ENCODE assay signal across 17 cellular contexts in the genomic region with DNA sequence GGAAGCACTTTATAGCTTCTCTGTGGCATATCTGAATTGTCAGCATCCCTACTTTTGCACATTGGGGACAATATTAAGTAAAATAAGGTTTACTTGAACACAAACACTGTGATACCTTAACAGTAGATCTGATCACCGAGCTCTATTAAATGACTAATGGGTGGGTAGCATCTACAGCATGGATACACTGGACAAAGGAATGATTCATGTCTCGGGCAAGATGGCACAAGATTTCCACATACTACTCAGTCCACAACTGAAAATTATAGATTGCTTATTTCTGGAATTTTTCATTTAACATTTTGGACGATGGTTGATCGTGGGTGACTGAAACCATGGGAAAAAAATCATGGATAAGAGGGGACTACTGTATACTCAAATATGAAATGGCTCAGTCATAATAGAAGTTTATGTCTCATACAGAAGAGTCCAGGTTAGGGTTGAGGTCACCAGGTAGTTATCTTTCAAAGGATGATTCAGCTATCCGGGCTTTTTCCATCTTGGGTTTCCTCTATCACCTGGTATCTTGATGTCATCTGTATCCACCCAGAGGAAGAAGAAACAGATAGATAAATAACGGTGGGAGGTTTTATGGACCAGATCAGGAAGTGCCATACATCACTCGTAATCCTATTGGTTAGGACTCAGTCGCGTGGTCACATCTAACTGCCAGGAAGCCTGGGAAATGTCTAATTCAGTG.
DNase-seq lines count a peak whose midpoint lies in the region; ATAC-seq, FAIRE-seq and TF ChIP-seq lines count a peak whose summit lies in the region.
"Had no signal": no experiment of that assay in that cellular context is flagged by ENCODE, and none has a peak within 500 bp of the region (broad histone marks: within the 10 kb centered on the region; RNA-seq: fewer than 3 reads in every experiment).

No MANE protein-coding gene starts in this region.

- FAIRE-seq in HTR-8/SVneo (lab: Jason Lieb, UNC), result no peak
- FAIRE-seq: GM12892 had no signal

- 78% methylated on average over 9 of the region's 9 CpGs for WGBS in smooth muscle cell (ENCODE audit: low lambda C conversion rate)

- H3K36me3 ChIP-seq in RWPE2 (ENCODE audit: low read depth) (no peaks in the 10 kb centered on the region), smooth muscle cell (ENCODE audit: low read depth) (no peaks in the 10 kb centered on the region)
- H3K36me3 ChIP-seq: BLaER1 had no signal

- H3K4me3 ChIP-seq in RWPE2 (ENCODE audit: severe bottlenecking), result no peak overlapping the region
- H3K4me3 ChIP-seq in smooth muscle cell, result no peak overlapping the region
- H3K4me3 ChIP-seq: BLaER1, GM23338 had no signal

- H3K9me3 ChIP-seq in RWPE2 (ENCODE audit: severe bottlenecking), result no peaks in the 10 kb centered on the region
- no peaks in the 10 kb centered on the region for H3K9me3 ChIP-seq in smooth muscle cell (replicated peaks; ENCODE audit: low read depth)
- H3K9me3 ChIP-seq: BLaER1 had no signal

- H3K9ac ChIP-seq in smooth muscle cell (ENCODE audit: low read depth), result no peak overlapping the region
- H3K9ac ChIP-seq: BLaER1 had no signal

- TF ChIP-seq CTCF in RWPE2 (IDR thresholded peaks at IDR 0.05; ENCODE audit: poor library complexity, severe bottlenecking) (no peak), smooth muscle cell (IDR thresholded peaks at IDR 0.05; ENCODE audit: borderline replicate concordance, insufficient read depth, poor library complexity, severe bottlenecking) (no peak)

- no peak overlapping the region for H3K4me2 ChIP-seq in smooth muscle cell
- H3K4me2 ChIP-seq: BLaER1, GM23338 had no signal

- no peaks in the 10 kb centered on the region for H3K36me3 Mint-ChIP-seq in activated T-cell treated with anti-CD3 and anti-CD28 coated beads, Interleukin-2, amount 50 U/mL, for 4 hours (ENCODE audit: insufficient read depth)
- H3K36me3 Mint-ChIP-seq: CD8-positive, alpha-beta memory T cell; IgD-negative memory B cell had no signal

- H3K27ac ChIP-seq in RWPE2 (ENCODE audit: poor library complexity, severe bottlenecking) (no peak overlapping the region), epithelial cell of prostate (peak overlapping the region; percentile 14), smooth muscle cell (ENCODE audit: low read depth) (no peak overlapping the region)
- H3K27ac ChIP-seq: 22Rv1, BLaER1 had no signal

- no peak overlapping the region for H3K4me3 Mint-ChIP-seq in activated T-cell treated with anti-CD3 and anti-CD28 coated beads, Interleukin-2, amount 50 U/mL, for 4 hours
- H3K4me3 Mint-ChIP-seq: CD8-positive, alpha-beta memory T cell; GM23338; IgD-negative memory B cell had no signal

- peak; percentile 59; the same call in 2 of the 3 replicates for ATAC-seq in RWPE2 (ENCODE audit: low read depth)
- ATAC-seq in activated T-cell treated with anti-CD3 and anti-CD28 coated beads, Interleukin-2, amount 50 U/mL, for 4 hours, result no peak
- ATAC-seq: GM23338 had no signal

- no peaks in the 10 kb centered on the region for H3K4me1 Mint-ChIP-seq in activated T-cell treated with anti-CD3 and anti-CD28 coated beads, Interleukin-2, amount 50 U/mL, for 4 hours (ENCODE audit: low read depth)
- H3K4me1 Mint-ChIP-seq: CD8-positive, alpha-beta memory T cell; GM23338 had no signal

- no peaks in the 10 kb centered on the region for H3K79me2 ChIP-seq in smooth muscle cell (ENCODE audit: low read depth)

- H3K27me3 ChIP-seq in RWPE2 (ENCODE audit: insufficient read depth, poor library complexity, severe bottlenecking) (no peaks in the 10 kb centered on the region), smooth muscle cell (ENCODE audit: low read depth) (no peaks in the 10 kb centered on the region)
- H3K27me3 ChIP-seq: BLaER1 had no signal

- peaks cover 4% of the 10 kb centered on the region for H3K9me3 Mint-ChIP-seq in activated T-cell treated with anti-CD3 and anti-CD28 coated beads, Interleukin-2, amount 50 U/mL, for 4 hours
- H3K9me3 Mint-ChIP-seq: GM23338 had no signal

- no peaks in the 10 kb centered on the region for H4K20me1 ChIP-seq in smooth muscle cell (ENCODE audit: low read depth)
- H4K20me1 ChIP-seq: BLaER1 had no signal

- H3F3A ChIP-seq in smooth muscle cell (ENCODE audit: low read depth), result no peaks in the 10 kb centered on the region

- DNase-seq in DMS53 (lab: John Stamatoyannopoulos, UW), result peak; percentile 3
- no peak for DNase-seq in DMS53 treated with DMSO at 0.1 percent for 48 hours (lab: John Stamatoyannopoulos, UW; ENCODE audit: unreplicated experiment)
- no peak for DNase-seq in RWPE2 (ENCODE audit: low spot score)
- peak; percentile 41 for DNase-seq in epithelial cell of prostate (ENCODE audit: low read depth, low spot score)
- DNase-seq in HTR-8/SVneo (ENCODE audit: insufficient read length, low spot score), result no peak
- DNase-seq in smooth muscle cell (lab: John Stamatoyannopoulos, UW; ENCODE audit: unreplicated experiment), result no peak
- DNase-seq in activated T-cell treated with anti-CD3 and anti-CD28 coated beads, Interleukin-2, amount 50 U/mL, for 4 hours, result no peak
- DNase-seq: AML-193; CD8-positive, alpha-beta memory T cell; DND-41; GDM1; H7 had no signal

- no peaks in the 10 kb centered on the region for H3K4me1 ChIP-seq in RWPE2 (ENCODE audit: insufficient read depth, poor library complexity, severe bottlenecking)
- H3K4me1 ChIP-seq in smooth muscle cell (ENCODE audit: low read depth), result no peaks in the 10 kb centered on the region
- H3K4me1 ChIP-seq: BLaER1 had no signal

- no peaks in the 10 kb centered on the region for H3K27me3 Mint-ChIP-seq in activated T-cell treated with anti-CD3 and anti-CD28 coated beads, Interleukin-2, amount 50 U/mL, for 4 hours (ENCODE audit: low read depth)
- H3K27me3 Mint-ChIP-seq: CD8-positive, alpha-beta memory T cell; IgD-negative memory B cell had no signal

- H2AFZ ChIP-seq in smooth muscle cell (ENCODE audit: low read depth), result no peak overlapping the region
- H2AFZ ChIP-seq: GM23338 had no signal

Comparison
In these comparisons a context has a peak if more than half of its experiments do, and no peak if none do; other contexts are left out.
1. DNase-seq: peak in DMS53 (single experiment) and epithelial cell of prostate (single experiment); none in DMS53 treated with DMSO at 0.1 percent for 48 hours (single experiment), RWPE2 (single experiment), HTR-8/SVneo (single experiment), smooth muscle cell (single experiment) and activated T-cell treated with anti-CD3 and anti-CD28 coated beads, Interleukin-2, amount 50 U/mL, for 4 hours (single experiment).